Comparison of ENCODE assay signal across 13 cellular contexts in the genomic region with DNA sequence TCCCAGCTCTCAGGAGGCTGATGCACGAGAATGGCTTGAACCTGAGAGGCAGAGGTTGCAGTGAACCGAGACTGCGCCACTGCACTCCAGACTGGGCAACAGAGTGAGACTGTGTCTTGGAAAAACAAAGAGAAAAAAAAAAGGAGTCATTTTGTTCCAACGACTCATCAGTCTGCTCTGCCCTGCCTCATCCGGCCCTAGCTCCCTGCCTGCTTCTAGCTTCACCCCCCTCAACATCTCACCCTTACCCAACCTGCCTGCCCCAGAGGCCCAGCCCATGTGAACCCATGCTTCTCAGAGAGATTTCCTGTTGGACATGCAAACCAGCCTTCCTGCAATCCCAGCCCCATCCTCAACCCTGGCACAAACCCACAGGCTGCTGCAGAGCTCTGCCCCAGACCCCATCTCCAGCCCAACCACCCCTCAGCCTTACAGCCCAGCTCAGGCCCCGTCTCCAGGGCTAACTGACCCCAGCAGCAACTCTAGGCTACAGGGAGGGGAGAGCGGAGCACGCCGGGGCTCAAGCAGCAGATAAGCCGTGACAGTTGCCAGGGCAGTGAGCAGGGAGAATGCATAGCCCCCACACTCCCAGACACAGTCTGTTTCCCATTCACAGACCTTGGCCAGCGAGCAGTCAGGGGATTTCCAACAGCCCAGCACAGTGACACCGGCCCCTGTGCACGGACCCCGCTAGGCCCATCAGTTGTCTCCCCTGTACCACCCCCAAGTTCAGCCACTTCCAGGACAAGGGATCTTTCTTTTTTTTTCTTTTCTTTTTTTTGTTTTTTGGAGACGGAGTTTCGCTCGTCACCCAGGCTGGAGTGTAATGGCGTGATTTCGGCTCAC.
DNase-seq lines count a peak whose midpoint lies in the region; ATAC-seq and TF ChIP-seq lines count a peak whose summit lies in the region.
"Had no signal": no experiment of that assay in that cellular context is flagged by ENCODE, and none has a peak within 500 bp of the region (broad histone marks: within the 10 kb centered on the region; RNA-seq: fewer than 3 reads in every experiment).

No MANE protein-coding gene starts in this region.

- H3K27ac Mint-ChIP-seq in activated naive CD8-positive, alpha-beta T cell treated with anti-CD3 and anti-CD28 coated beads, Interleukin-2, amount 50 U/mL, for 24 hours = no peak overlapping the region
- H3K27ac Mint-ChIP-seq: activated naive CD8-positive, alpha-beta T cell had no signal

- H3K27me3 Mint-ChIP-seq in activated naive CD8-positive, alpha-beta T cell treated with anti-CD3 and anti-CD28 coated beads, Interleukin-2, amount 50 U/mL, for 24 hours = no peaks in the 10 kb centered on the region
- H3K27me3 Mint-ChIP-seq: activated naive CD8-positive, alpha-beta T cell; stimulated activated naive CD8-positive, alpha-beta T cell treated with anti-CD3 and anti-CD28 coated beads, Interleukin-15, Interleukin-2, amounts not matched to agents 100 ng/mL and 50 ng/mL, for 24 hours had no signal

- DNase-seq in heart left ventricle (peak in 1 of 5 donors; percentile 44), cardiac septum (ENCODE audit: low spot score) (no peak), kidney glomerular epithelial cell (lab: John Stamatoyannopoulos, UW) (peak; percentile 90), aorta (no peak), prostate gland (ENCODE audit: low spot score) (no peak), putamen (ENCODE audit: low spot score) (no peak)
- DNase-seq in activated naive CD8-positive, alpha-beta T cell treated with anti-CD3 and anti-CD28 coated beads, Interleukin-2, amount 50 U/mL, for 24 hours = no peak
- DNase-seq: mammary epithelial cell had no signal

- H3K36me3 ChIP-seq in heart left ventricle = peaks cover 0 to 45% (median 35%) of the 10 kb centered on the region in 9 donors
- peaks cover 0 to 2% of the 10 kb centered on the region in 2 donors for H3K36me3 ChIP-seq in aorta (ENCODE audit: control insufficient read depth in 1 of 2, insufficient read depth in 2 of 2, low read length in 1 of 2)
- no peaks in the 10 kb centered on the region for H3K36me3 ChIP-seq in prostate gland

- no peak overlapping the region for H3K4me3 ChIP-seq in heart left ventricle
- H3K4me3 ChIP-seq in aorta (ENCODE audit: low read length in 2 of 2) = no peak overlapping the region
- H3K4me3 ChIP-seq in prostate gland = no peak overlapping the region
- H3K4me3 ChIP-seq: BLaER1, esophagus muscularis mucosa had no signal

- no peaks in the 10 kb centered on the region for H3K9me3 Mint-ChIP-seq in activated naive CD8-positive, alpha-beta T cell treated with anti-CD3 and anti-CD28 coated beads, Interleukin-2, amount 50 U/mL, for 24 hours
- H3K9me3 Mint-ChIP-seq: stimulated activated naive CD8-positive, alpha-beta T cell treated with anti-CD3 and anti-CD28 coated beads, Interleukin-15, Interleukin-2, amounts not matched to agents 100 ng/mL and 50 ng/mL, for 24 hours had no signal

- no peak overlapping the region for H3K4me3 Mint-ChIP-seq in activated naive CD8-positive, alpha-beta T cell treated with anti-CD3 and anti-CD28 coated beads, Interleukin-2, amount 50 U/mL, for 24 hours
- H3K4me3 Mint-ChIP-seq: activated naive CD8-positive, alpha-beta T cell; stimulated activated naive CD8-positive, alpha-beta T cell treated with anti-CD3 and anti-CD28 coated beads, Interleukin-15, Interleukin-2, amounts not matched to agents 100 ng/mL and 50 ng/mL, for 24 hours had no signal

- H3K9me3 ChIP-seq in heart left ventricle = no peaks in the 10 kb centered on the region
- H3K9me3 ChIP-seq in aorta (ENCODE audit: control insufficient read depth, low read length) = no peaks in the 10 kb centered on the region
- H3K9me3 ChIP-seq in prostate gland = no peaks in the 10 kb centered on the region
- H3K9me3 ChIP-seq: BLaER1, esophagus muscularis mucosa had no signal

- H3K4me1 Mint-ChIP-seq in activated naive CD8-positive, alpha-beta T cell treated with anti-CD3 and anti-CD28 coated beads, Interleukin-2, amount 50 U/mL, for 24 hours = peaks cover 2% of the 10 kb centered on the region

- no peak for TF ChIP-seq CTCF in heart left ventricle (IDR thresholded peaks at IDR 0.05)
- TF ChIP-seq CTCF in prostate gland (IDR thresholded peaks at IDR 0.05) = no peak

- peaks cover 8% of the 10 kb centered on the region for H3K36me3 Mint-ChIP-seq in activated naive CD8-positive, alpha-beta T cell treated with anti-CD3 and anti-CD28 coated beads, Interleukin-2, amount 50 U/mL, for 24 hours (ENCODE audit: low read depth)
- H3K36me3 Mint-ChIP-seq: activated naive CD8-positive, alpha-beta T cell had no signal

- H3K4me1 ChIP-seq in heart left ventricle (peaks cover 0 to 19% (median 0%) of the 10 kb centered on the region in 12 donors), aorta (ENCODE audit: control insufficient read depth in 1 of 2, insufficient read depth in 2 of 2, low read length in 2 of 2) (no peaks in the 10 kb centered on the region), prostate gland (replicated peaks) (no peaks in the 10 kb centered on the region)
- H3K4me1 ChIP-seq: esophagus muscularis mucosa had no signal

- no peak for TF ChIP-seq POLR2A in heart left ventricle (IDR thresholded peaks at IDR 0.05)
- no peak for TF ChIP-seq POLR2A in prostate gland (IDR thresholded peaks at IDR 0.05)

- H3K27ac ChIP-seq in heart left ventricle (no peak overlapping the region), aorta (ENCODE audit: low read depth in 1 of 2, low read length in 2 of 2) (no peak overlapping the region), prostate gland (no peak overlapping the region)
- H3K27ac ChIP-seq: BLaER1, esophagus muscularis mucosa had no signal

- ATAC-seq in heart left ventricle (peak in 3 of 4 donors; percentile 17 to 53 (median 52)), aorta (ENCODE audit: low FRiP score) (peak; percentile 57), GM18519 (IDR thresholded peaks at IDR 0.05; ENCODE audit: low FRiP score, unreplicated experiment) (no peak)
- peak; percentile 56 for ATAC-seq in activated naive CD8-positive, alpha-beta T cell treated with anti-CD3 and anti-CD28 coated beads, Interleukin-2, amount 50 U/mL, for 24 hours

- H3K27me3 ChIP-seq in heart left ventricle (no peaks in the 10 kb centered on the region), aorta (ENCODE audit: control insufficient read depth in 1 of 2, insufficient read depth in 2 of 2, low read length in 1 of 2) (no peaks in the 10 kb centered on the region), prostate gland (replicated peaks; ENCODE audit: insufficient read depth) (no peaks in the 10 kb centered on the region)
- H3K27me3 ChIP-seq: BLaER1, esophagus muscularis mucosa had no signal

- 53 to 74% (median 70%) methylated on average over 19 of the region's 19 CpGs for WGBS in heart left ventricle, 4 donors
- 59 to 65% methylated on average over 19 of the region's 19 CpGs for WGBS in aorta, 2 donors
- WGBS in prostate gland = 82% methylated on average over 16 of the region's 19 CpGs

- intact Hi-C loops in heart left ventricle (cut with DNase I) = no loop called here
- intact Hi-C loops in cardiac septum (cut with DNase I) = no loop called here
- intact Hi-C loops in aorta (cut with DNase I) = no loop called here
- intact Hi-C loops in prostate gland (cut with DNase I) = no loop called here
